Comparison of ENCODE assay signal across 1 cellular context in the genomic region with DNA sequence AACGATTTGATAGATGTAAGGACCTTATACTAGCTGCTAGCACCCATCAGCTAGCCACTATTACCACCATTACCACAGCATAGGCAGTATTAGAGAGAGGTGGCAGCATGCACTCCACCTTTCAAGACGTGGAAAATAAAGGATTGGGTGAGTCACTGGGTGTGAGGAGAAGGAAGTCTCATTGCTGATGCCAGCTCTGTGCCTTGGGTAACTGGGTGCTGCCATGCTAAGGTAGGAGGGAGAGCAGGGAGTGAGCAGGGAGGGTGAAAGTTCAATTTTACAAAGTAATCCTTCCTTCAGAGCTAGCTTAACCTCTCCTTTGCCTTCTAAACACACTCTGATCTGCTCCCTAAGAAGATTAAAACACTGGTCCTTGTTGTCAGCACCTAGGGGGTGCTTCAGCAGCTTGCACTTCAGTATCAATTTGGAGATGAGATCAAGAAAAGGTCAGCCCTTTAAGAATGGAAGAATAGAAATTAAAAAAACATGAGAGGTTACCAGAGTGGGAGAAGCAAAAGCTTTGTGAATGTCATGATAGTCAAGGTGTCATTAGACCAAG.
TF ChIP-seq lines count a peak whose summit lies in the region.

No MANE protein-coding gene starts in this region.

TF ChIP-seq in GM23338, 12 proteins besides CTCF, POLR2A, EP300 and RAD21 (continued from another document):
- TF ChIP-seq, protein P1, sequence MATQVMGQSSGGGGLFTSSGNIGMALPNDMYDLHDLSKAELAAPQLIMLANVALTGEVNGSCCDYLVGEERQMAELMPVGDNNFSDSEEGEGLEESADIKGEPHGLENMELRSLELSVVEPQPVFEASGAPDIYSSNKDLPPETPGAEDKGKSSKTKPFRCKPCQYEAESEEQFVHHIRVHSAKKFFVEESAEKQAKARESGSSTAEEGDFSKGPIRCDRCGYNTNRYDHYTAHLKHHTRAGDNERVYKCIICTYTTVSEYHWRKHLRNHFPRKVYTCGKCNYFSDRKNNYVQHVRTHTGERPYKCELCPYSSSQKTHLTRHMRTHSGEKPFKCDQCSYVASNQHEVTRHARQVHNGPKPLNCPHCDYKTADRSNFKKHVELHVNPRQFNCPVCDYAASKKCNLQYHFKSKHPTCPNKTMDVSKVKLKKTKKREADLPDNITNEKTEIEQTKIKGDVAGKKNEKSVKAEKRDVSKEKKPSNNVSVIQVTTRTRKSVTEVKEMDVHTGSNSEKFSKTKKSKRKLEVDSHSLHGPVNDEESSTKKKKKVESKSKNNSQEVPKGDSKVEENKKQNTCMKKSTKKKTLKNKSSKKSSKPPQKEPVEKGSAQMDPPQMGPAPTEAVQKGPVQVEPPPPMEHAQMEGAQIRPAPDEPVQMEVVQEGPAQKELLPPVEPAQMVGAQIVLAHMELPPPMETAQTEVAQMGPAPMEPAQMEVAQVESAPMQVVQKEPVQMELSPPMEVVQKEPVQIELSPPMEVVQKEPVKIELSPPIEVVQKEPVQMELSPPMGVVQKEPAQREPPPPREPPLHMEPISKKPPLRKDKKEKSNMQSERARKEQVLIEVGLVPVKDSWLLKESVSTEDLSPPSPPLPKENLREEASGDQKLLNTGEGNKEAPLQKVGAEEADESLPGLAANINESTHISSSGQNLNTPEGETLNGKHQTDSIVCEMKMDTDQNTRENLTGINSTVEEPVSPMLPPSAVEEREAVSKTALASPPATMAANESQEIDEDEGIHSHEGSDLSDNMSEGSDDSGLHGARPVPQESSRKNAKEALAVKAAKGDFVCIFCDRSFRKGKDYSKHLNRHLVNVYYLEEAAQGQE (IDR thresholded peaks at IDR 0.05; ENCODE audit: unreplicated experiment): no peak
- TF ChIP-seq ZNF114 (CRISPR knock-in tag; IDR thresholded peaks at IDR 0.05) (no peak), ZNF331 (CRISPR knock-in tag; IDR thresholded peaks at IDR 0.05; ENCODE audit: low read depth) (no peak), POLR2AphosphoS5 (IDR thresholded peaks at IDR 0.05; ENCODE audit: low read depth) (no peak), EZH2 (IDR thresholded peaks at IDR 0.05; ENCODE audit: low read depth, unreplicated experiment) (no peak), NANOG (IDR thresholded peaks at IDR 0.05; ENCODE audit: borderline replicate concordance) (no peak), STAT1 (IDR thresholded peaks at IDR 0.05; ENCODE audit: unreplicated experiment) (no peak), JUNB (IDR thresholded peaks at IDR 0.05; ENCODE audit: unreplicated experiment) (no peak), CREB1 (CRISPR knock-in tag; IDR thresholded peaks at IDR 0.05; ENCODE audit: low read depth) (no peak)
- TF ChIP-seq, protein P2, sequence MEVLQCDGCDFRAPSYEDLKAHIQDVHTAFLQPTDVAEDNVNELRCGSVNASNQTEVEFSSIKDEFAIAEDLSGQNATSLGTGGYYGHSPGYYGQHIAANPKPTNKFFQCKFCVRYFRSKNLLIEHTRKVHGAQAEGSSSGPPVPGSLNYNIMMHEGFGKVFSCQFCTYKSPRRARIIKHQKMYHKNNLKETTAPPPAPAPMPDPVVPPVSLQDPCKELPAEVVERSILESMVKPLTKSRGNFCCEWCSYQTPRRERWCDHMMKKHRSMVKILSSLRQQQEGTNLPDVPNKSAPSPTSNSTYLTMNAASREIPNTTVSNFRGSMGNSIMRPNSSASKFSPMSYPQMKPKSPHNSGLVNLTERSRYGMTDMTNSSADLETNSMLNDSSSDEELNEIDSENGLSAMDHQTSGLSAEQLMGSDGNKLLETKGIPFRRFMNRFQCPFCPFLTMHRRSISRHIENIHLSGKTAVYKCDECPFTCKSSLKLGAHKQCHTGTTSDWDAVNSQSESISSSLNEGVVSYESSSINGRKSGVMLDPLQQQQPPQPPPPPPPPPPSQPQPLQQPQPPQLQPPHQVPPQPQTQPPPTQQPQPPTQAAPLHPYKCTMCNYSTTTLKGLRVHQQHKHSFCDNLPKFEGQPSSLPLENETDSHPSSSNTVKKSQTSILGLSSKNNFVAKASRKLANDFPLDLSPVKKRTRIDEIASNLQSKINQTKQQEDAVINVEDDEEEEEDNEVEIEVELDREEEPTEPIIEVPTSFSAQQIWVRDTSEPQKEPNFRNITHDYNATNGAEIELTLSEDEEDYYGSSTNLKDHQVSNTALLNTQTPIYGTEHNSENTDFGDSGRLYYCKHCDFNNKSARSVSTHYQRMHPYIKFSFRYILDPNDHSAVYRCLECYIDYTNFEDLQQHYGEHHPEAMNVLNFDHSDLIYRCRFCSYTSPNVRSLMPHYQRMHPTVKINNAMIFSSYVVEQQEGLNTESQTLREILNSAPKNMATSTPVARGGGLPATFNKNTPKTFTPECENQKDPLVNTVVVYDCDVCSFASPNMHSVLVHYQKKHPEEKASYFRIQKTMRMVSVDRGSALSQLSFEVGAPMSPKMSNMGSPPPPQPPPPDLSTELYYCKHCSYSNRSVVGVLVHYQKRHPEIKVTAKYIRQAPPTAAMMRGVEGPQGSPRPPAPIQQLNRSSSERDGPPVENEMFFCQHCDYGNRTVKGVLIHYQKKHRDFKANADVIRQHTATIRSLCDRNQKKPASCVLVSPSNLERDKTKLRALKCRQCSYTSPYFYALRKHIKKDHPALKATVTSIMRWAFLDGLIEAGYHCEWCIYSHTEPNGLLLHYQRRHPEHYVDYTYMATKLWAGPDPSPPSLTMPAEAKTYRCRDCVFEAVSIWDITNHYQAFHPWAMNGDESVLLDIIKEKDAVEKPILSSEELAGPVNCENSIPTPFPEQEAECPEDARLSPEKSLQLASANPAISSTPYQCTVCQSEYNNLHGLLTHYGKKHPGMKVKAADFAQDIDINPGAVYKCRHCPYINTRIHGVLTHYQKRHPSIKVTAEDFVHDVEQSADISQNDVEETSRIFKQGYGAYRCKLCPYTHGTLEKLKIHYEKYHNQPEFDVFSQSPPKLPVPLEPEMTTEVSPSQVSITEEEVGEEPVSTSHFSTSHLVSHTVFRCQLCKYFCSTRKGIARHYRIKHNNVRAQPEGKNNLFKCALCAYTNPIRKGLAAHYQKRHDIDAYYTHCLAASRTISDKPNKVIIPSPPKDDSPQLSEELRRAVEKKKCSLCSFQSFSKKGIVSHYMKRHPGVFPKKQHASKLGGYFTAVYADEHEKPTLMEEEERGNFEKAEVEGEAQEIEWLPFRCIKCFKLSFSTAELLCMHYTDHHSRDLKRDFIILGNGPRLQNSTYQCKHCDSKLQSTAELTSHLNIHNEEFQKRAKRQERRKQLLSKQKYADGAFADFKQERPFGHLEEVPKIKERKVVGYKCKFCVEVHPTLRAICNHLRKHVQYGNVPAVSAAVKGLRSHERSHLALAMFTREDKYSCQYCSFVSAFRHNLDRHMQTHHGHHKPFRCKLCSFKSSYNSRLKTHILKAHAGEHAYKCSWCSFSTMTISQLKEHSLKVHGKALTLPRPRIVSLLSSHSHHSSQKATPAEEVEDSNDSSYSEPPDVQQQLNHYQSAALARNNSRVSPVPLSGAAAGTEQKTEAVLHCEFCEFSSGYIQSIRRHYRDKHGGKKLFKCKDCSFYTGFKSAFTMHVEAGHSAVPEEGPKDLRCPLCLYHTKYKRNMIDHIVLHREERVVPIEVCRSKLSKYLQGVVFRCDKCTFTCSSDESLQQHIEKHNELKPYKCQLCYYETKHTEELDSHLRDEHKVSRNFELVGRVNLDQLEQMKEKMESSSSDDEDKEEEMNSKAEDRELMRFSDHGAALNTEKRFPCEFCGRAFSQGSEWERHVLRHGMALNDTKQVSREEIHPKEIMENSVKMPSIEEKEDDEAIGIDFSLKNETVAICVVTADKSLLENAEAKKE (CRISPR knock-in tag; IDR thresholded peaks at IDR 0.05): no peak
